Comparison of ENCODE assay signal across 10 cellular contexts in the genomic region with DNA sequence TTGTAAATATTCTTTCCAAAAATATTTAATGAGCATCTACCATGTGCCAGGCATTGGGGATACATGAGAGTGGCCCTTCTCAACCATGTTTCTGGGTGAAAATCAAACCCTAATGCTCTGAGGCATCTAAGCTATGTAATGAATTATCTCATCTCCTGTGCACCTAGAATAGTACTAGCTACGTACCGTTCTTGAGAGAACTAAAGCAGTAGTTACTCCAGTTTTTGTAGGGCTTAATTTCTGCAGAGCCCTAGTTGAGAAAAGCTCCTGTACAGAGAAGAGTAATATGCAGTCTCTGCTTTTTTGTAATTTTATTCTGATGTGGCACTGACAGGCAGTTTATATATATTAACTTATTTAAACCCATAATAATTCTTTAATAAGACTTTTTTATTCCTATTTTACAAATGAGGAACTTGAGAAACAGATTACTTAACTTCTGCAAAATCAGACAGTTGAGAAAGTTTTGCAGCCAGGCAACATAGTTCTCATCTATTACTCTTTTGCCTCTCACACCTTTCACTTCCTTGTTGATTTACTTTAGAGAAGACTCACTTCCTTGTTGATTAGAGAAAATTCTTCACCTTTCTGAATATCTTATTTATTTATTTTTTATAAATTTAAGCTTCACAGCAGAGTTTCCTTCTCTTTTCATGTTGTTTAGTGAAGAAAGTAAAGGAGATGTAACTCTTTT. TPM values are rescaled to one million over a fixed set of nuclear protein-coding genes. Genes with fewer than 3 reads are reported as not detected.
DNase-seq lines count a peak whose midpoint lies in the region; ATAC-seq, FAIRE-seq and TF ChIP-seq lines count a peak whose summit lies in the region.
"Had no signal": no experiment of that assay in that cellular context is flagged by ENCODE, and none has a peak within 500 bp of the region (broad histone marks: within the 10 kb centered on the region; RNA-seq: fewer than 3 reads in every experiment).

No MANE protein-coding gene starts in this region.

- H3K9me3 ChIP-seq in small intestine (ENCODE audit: control insufficient read depth, low read depth): no peaks in the 10 kb centered on the region
- H3K9me3 ChIP-seq in testis: no peaks in the 10 kb centered on the region
- H3K9me3 ChIP-seq: SJSA1 had no signal

- TF ChIP-seq CTCF in activated B cell treated with CpG ODN at 0.5 μM for 24 hours (IDR thresholded peaks at IDR 0.05) (no peak), testis (IDR thresholded peaks at IDR 0.05) (no peak)

- H3K4me3 Mint-ChIP-seq in activated B cell treated with CpG ODN at 0.5 μM for 24 hours: peak overlapping the region; percentile 73

- H3K4me1 ChIP-seq in small intestine (ENCODE audit: control insufficient read depth in 2 of 2, insufficient read depth in 1 of 2, low read depth in 1 of 2, low read length in 1 of 2): peaks cover 0 to 14% of the 10 kb centered on the region in 2 donors
- peaks cover 18% of the 10 kb centered on the region for H3K4me1 ChIP-seq in testis

- DNase-seq in DMS53 (lab: John Stamatoyannopoulos, UW) (peak; percentile 1), DMS53 treated with DMSO at 0.1 percent for 48 hours (lab: John Stamatoyannopoulos, UW; ENCODE audit: unreplicated experiment) (no peak), activated B cell treated with CpG ODN at 0.5 μM for 24 hours (no peak), small intestine (peak; percentile 42), NCI-H446 (lab: John Stamatoyannopoulos, UW) (no peak), testis (no peak)
- no peak for DNase-seq in stimulated activated CD4-positive, alpha-beta T cell treated with anti-CD3 and anti-CD28 coated beads, Interleukin-4, amount 100 ng/mL, for 1 hour

- H3K36me3 Mint-ChIP-seq in activated B cell treated with CpG ODN at 0.5 μM for 24 hours (ENCODE audit: low read depth): peaks cover 24% of the 10 kb centered on the region

- no peaks in the 10 kb centered on the region for H3K27me3 Mint-ChIP-seq in activated B cell treated with CpG ODN at 0.5 μM for 24 hours

- POLR2A ChIA-PET in activated B cell treated with CpG ODN at 0.5 μM for 24 hours (lab: Charles Lee): interaction anchor here (4.6 kb wide), 1 partner anchor 18 kb away, joined by 28 read pairs; no protein-coding TSS in a partner anchor

- TF ChIP-seq POLR2A in testis (IDR thresholded peaks at IDR 0.05): no peak

- peak overlapping the region; percentile 96 for H3K27ac Mint-ChIP-seq in activated B cell treated with CpG ODN at 0.5 μM for 24 hours

- intact Hi-C loops in activated B cell treated with CpG ODN at 0.5 μM for 24 hours (cut with micrococcal nuclease) (loop anchor here (2.0 to 5.0 kb wide), 2 partner anchors 30 to 552 kb away; no protein-coding TSS in a partner anchor), testis (cut with DNase I; ENCODE audit: low total_unique reads) (no loop called here)

- no peaks in the 10 kb centered on the region for H3K9me3 Mint-ChIP-seq in activated B cell treated with CpG ODN at 0.5 μM for 24 hours

- H3K27ac ChIP-seq in small intestine (ENCODE audit: low read depth in 1 of 2, low read length in 1 of 2) (peak overlapping the region in 1 of 2 donors; percentile 20), testis (no peak overlapping the region)
- H3K27ac ChIP-seq: 22Rv1, SJSA1 had no signal

- H3K36me3 ChIP-seq in small intestine (ENCODE audit: control insufficient read depth in 2 of 2, insufficient read depth in 2 of 2, low read length in 2 of 2) (no peaks in the 10 kb centered on the region), testis (ENCODE audit: low read depth, missing control alignments) (no peaks in the 10 kb centered on the region)
- H3K36me3 ChIP-seq: SJSA1 had no signal

- H3K4me3 ChIP-seq in small intestine (ENCODE audit: low read depth in 1 of 2, low read length in 2 of 2): no peak overlapping the region
- no peak overlapping the region for H3K4me3 ChIP-seq in testis
- H3K4me3 ChIP-seq: SJSA1 had no signal

- ATAC-seq in HG03103 (IDR thresholded peaks at IDR 0.05; ENCODE audit: low read depth, unreplicated experiment): peak; percentile 48
- peak; percentile 38 for ATAC-seq in activated B cell treated with CpG ODN at 0.5 μM for 24 hours (ENCODE audit: low read depth)

- H3K27me3 ChIP-seq in small intestine (ENCODE audit: control insufficient read depth in 2 of 2, insufficient read depth in 2 of 2, low read length in 2 of 2) (no peaks in the 10 kb centered on the region), testis (no peaks in the 10 kb centered on the region)
- H3K27me3 ChIP-seq: SJSA1 had no signal

- H3K4me1 Mint-ChIP-seq in activated B cell treated with CpG ODN at 0.5 μM for 24 hours: peaks cover 69% of the 10 kb centered on the region

- FAIRE-seq in small intestine (lab: Jason Lieb, UNC): no peak

- 21 to 28% (median 24%) methylated on average over 2 of the region's 2 CpGs for WGBS in small intestine, 3 donors
- WGBS in testis, 2 donors: 29% methylated on average over 2 of the region's 2 CpGs

- CTCF ChIA-PET in activated B cell treated with CpG ODN at 0.5 μM for 24 hours (lab: Charles Lee): no interaction called here

RNA-seq across cellular contexts. Expression of gene SPOPL, which starts 3.1 kb away (rescaled TPM):
- total RNA-seq in activated B cell treated with CpG ODN at 0.5 μM for 24 hours (32.5 and 36.9 TPM in 2 replicates), testis (10 to 100 TPM; 10.6 to 14.2 TPM)
- polyA plus RNA-seq in small intestine (1 to 10 TPM; 6.3 to 8.6 (median 6.7) TPM), testis (ENCODE audit: insufficient read depth, low read depth, low replicate concordance) (9.1 TPM)

Comparison
In these comparisons a context has a peak if more than half of its experiments do, and no peak if none do; other contexts are left out.
1. DNase-seq: peak in DMS53 (single experiment) and small intestine (single experiment); none in DMS53 treated with DMSO at 0.1 percent for 48 hours (single experiment), activated B cell treated with CpG ODN at 0.5 μM for 24 hours (single experiment), stimulated activated CD4-positive, alpha-beta T cell treated with anti-CD3 and anti-CD28 coated beads, Interleukin-4, amount 100 ng/mL, for 1 hour (single experiment), NCI-H446 (0 of 2) and testis (single experiment).